ENCODE assay signal across 8 cellular contexts in the genomic region with DNA sequence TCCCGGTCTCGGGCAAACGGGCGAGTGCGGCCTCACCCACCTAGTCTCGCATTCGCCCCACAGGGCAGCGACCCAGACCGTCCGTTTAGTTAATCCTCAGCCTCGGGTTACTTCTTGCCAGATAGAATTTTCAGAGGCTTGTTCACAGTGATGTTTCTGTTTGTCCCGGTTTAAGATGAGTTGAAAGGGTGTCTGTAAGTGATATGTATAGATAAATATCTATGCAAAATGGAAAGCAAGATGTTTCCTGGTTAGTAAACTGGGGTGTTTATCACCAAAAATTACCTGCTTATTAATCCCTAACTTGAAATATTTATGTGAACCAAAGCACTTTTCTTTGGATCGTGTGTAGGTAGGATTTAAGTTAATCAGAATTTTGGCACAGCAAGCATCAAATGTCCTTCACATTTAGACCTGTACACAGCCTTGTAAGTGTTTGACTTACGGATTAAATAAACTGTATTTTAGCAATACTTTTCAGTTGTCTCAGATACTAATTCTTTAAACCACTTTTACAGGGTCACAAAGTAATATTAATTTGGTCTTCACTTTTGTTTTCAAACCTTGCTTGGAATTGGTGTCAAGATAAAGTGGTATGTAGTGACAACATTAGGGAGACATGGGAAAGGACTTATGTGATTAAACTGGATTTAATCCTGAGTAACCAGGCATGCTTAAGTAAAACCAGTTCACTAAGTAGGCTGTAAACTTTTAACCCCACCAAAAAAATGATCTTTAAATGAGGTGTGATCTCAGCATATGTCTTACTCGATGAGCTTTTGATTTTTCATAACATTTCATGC. TPM values are rescaled to one million over a fixed set of nuclear protein-coding genes. Genes with fewer than 3 reads are reported as not detected.
A peak's percentile ranks its signal among the peaks of the same experiment; 100 is the strongest.
DNase-seq lines count a peak whose midpoint lies in the region; ATAC-seq and TF ChIP-seq lines count a peak whose summit lies in the region.

No MANE protein-coding gene starts in this region.

- DNase-seq in SK-N-SH, result no peak
- no peak for DNase-seq in Panc1 (ENCODE audit: low read depth, low spot score)
- DNase-seq in effector memory CD4-positive, alpha-beta T cell, result no peak
- DNase-seq in naive thymus-derived CD4-positive, alpha-beta T cell, result no peak
- DNase-seq in NK-92 (lab: John Stamatoyannopoulos, UW; ENCODE audit: unreplicated experiment), result no peak
- no peak for DNase-seq in HuH-7 (ENCODE audit: low spot score)
- DNase-seq in hepatic stellate cell (ENCODE audit: low spot score), result no peak

- TF ChIP-seq CTCF in SK-N-SH (IDR thresholded peaks at IDR 0.05), result no peak
- TF ChIP-seq CTCF in Panc1 (IDR thresholded peaks at IDR 0.05), result no peak

- H3K9me2 ChIP-seq in SK-N-SH, result no peaks in the 10 kb centered on the region

- peak overlapping the region; percentile 91 to 100 (median 99) for H3K4me3 Mint-ChIP-seq in naive thymus-derived CD4-positive, alpha-beta T cell

- H3K27me3 Mint-ChIP-seq in naive thymus-derived CD4-positive, alpha-beta T cell, result peaks cover 0 to 4% (median 3%) of the 10 kb centered on the region in 5 donors

- H3F3A ChIP-seq in SK-N-SH (replicated peaks; ENCODE audit: insufficient read depth), result peaks cover 5% of the 10 kb centered on the region

- no TSS peak for BruUV-seq in Panc1 (replicated peaks; lab: Mats Ljungman, UMichigan)

- H3K4me1 Mint-ChIP-seq in naive thymus-derived CD4-positive, alpha-beta T cell, result peaks cover 36 to 55% (median 49%) of the 10 kb centered on the region in 7 donors

- no peaks in the 10 kb centered on the region for H3K9me3 ChIP-seq in SK-N-SH
- no peaks in the 10 kb centered on the region for H3K9me3 ChIP-seq in Panc1 (ENCODE audit: control insufficient read depth, insufficient read depth, low read depth, low read length)
- H3K9me3 ChIP-seq in effector memory CD4-positive, alpha-beta T cell (ENCODE audit: control insufficient read depth, low read length), result no peaks in the 10 kb centered on the region
- H3K9me3 ChIP-seq in naive thymus-derived CD4-positive, alpha-beta T cell (ENCODE audit: control insufficient read depth in 2 of 3, low read length in 3 of 3), result no peaks in the 10 kb centered on the region

- ATAC-seq in SK-N-SH treated with all-trans-retinoic acid at 6 μM for 48 hours, result no peak
- no peak for ATAC-seq in Panc1
- ATAC-seq in naive thymus-derived CD4-positive, alpha-beta T cell, result no peak

- in situ Hi-C loops in Panc1 (cut with HindIII; ENCODE audit: low pct_unique_long_range_greater_than_20kb, low sequenced_read_pairs), result no loop called here

- H3K9me3 Mint-ChIP-seq in naive thymus-derived CD4-positive, alpha-beta T cell, result no peaks in the 10 kb centered on the region

- peak overlapping the region; percentile 90 to 98 (median 96) for H3K27ac Mint-ChIP-seq in naive thymus-derived CD4-positive, alpha-beta T cell

- H3K36me3 Mint-ChIP-seq in naive thymus-derived CD4-positive, alpha-beta T cell, result peaks cover 0 to 16% (median 0%) of the 10 kb centered on the region in 5 donors

- H3K36me3 ChIP-seq in SK-N-SH (replicated peaks in 1 of 2; ENCODE audit: control insufficient read depth in 1 of 2, insufficient read depth in 2 of 2, low read length in 1 of 2), result peaks cover 19% of the 10 kb centered on the region in 2 experiments
- peaks cover 2% of the 10 kb centered on the region for H3K36me3 ChIP-seq in Panc1 (ENCODE audit: control insufficient read depth, insufficient read depth, low read length)
- no peaks in the 10 kb centered on the region for H3K36me3 ChIP-seq in effector memory CD4-positive, alpha-beta T cell (ENCODE audit: control insufficient read depth, insufficient read depth, low read length)
- H3K36me3 ChIP-seq in naive thymus-derived CD4-positive, alpha-beta T cell (ENCODE audit: control insufficient read depth in 2 of 3, insufficient read depth in 3 of 3, low read length in 3 of 3), result peaks cover 0 to 9% (median 0%) of the 10 kb centered on the region in 3 experiments

- POLR2A ChIA-PET in SK-N-SH (lab: Yijun Ruan, JAX) (interaction anchor here (1.0 kb wide), 1 partner anchor 470 kb away, joined by 4 read pairs; no protein-coding TSS in a partner anchor), Panc1 (lab: Charles Lee) (no interaction called here)
- POLR2A ChIA-PET in naive thymus-derived CD4-positive, alpha-beta T cell (lab: Charles Lee), result no interaction called here

- H3K4me1 ChIP-seq in SK-N-SH (ENCODE audit: control insufficient read depth in 1 of 2, insufficient read depth in 2 of 2, low read depth in 1 of 2, low read length in 1 of 2) (peaks cover 12 to 33% of the 10 kb centered on the region in 2 experiments; a peak in 3 of 4 replicates), Panc1 (ENCODE audit: control insufficient read depth, insufficient read depth, low read length) (peaks cover 10% of the 10 kb centered on the region)
- H3K4me1 ChIP-seq in effector memory CD4-positive, alpha-beta T cell (ENCODE audit: control insufficient read depth, insufficient read depth, low read length, poor library complexity, severe bottlenecking), result peaks cover 8% of the 10 kb centered on the region
- peaks cover 8 to 14% of the 10 kb centered on the region in 2 donors for H3K4me1 ChIP-seq in naive thymus-derived CD4-positive, alpha-beta T cell (ENCODE audit: control insufficient read depth in 2 of 2, insufficient read depth in 2 of 2, low read length in 2 of 2)

- H3K27ac ChIP-seq in SK-N-SH (ENCODE audit: low read depth in 2 of 2, low read length in 1 of 2), result peak overlapping the region; percentile 95 to 97
- H3K27ac ChIP-seq in Panc1 (ENCODE audit: low read length), result peak overlapping the region; percentile 89
- H3K27ac ChIP-seq in effector memory CD4-positive, alpha-beta T cell (ENCODE audit: insufficient read depth, low read length, poor library complexity, severe bottlenecking), result peak overlapping the region; percentile 77
- H3K27ac ChIP-seq in naive thymus-derived CD4-positive, alpha-beta T cell (ENCODE audit: low read depth, low read length), result peak overlapping the region; percentile 85

- no peak for TF ChIP-seq RAD21 in SK-N-SH (IDR thresholded peaks at IDR 0.05; ENCODE audit: low read length)

- peak overlapping the region; percentile 81 for H3K4me2 ChIP-seq in SK-N-SH

- CTCF ChIA-PET in SK-N-SH (lab: Yijun Ruan, JAX) (no interaction called here), Panc1 (lab: Charles Lee) (no interaction called here)
- CTCF ChIA-PET in naive thymus-derived CD4-positive, alpha-beta T cell (lab: Charles Lee), result no interaction called here

- no peak for TF ChIP-seq EP300 in SK-N-SH (IDR thresholded peaks at IDR 0.05; ENCODE audit: borderline replicate concordance in 1 of 2, low read depth in 1 of 2, low read length in 1 of 2)

- H2AFZ ChIP-seq in SK-N-SH (ENCODE audit: low read depth), result peak overlapping the region; percentile 70; the same call in 1 of the 2 replicates

- H4K20me1 ChIP-seq in SK-N-SH (ENCODE audit: insufficient read depth), result peaks cover 52% of the 10 kb centered on the region

- H3K4me3 ChIP-seq in SK-N-SH (ENCODE audit: low read depth in 2 of 2, low read length in 1 of 2) (peak overlapping the region; percentile 92), Panc1 (ENCODE audit: low read depth in 2 of 2, low read length in 2 of 2) (peak overlapping the region; percentile 73 to 74)
- H3K4me3 ChIP-seq in effector memory CD4-positive, alpha-beta T cell (ENCODE audit: insufficient read depth, low read depth, low read length, poor library complexity, severe bottlenecking), result peak overlapping the region; percentile 94
- H3K4me3 ChIP-seq in naive thymus-derived CD4-positive, alpha-beta T cell (ENCODE audit: low read length), result peak overlapping the region; percentile 86

- H3K9ac ChIP-seq in SK-N-SH, result peak overlapping the region; percentile 98

- H3K27me3 ChIP-seq in SK-N-SH (ENCODE audit: insufficient read depth) (no peaks in the 10 kb centered on the region), Panc1 (ENCODE audit: control insufficient read depth, insufficient read depth, low read length) (no peaks in the 10 kb centered on the region)
- no peaks in the 10 kb centered on the region for H3K27me3 ChIP-seq in effector memory CD4-positive, alpha-beta T cell (replicated peaks; ENCODE audit: control insufficient read depth, insufficient read depth, low read length, poor library complexity, severe bottlenecking)
- H3K27me3 ChIP-seq in naive thymus-derived CD4-positive, alpha-beta T cell (ENCODE audit: control insufficient read depth in 2 of 2, insufficient read depth in 2 of 2, low read length in 2 of 2), result no peaks in the 10 kb centered on the region

- peaks cover 57% of the 10 kb centered on the region for H3K79me2 ChIP-seq in SK-N-SH (ENCODE audit: insufficient read depth)

- intact Hi-C loops in Panc1 (cut with micrococcal nuclease; ENCODE audit: unreplicated experiment), result no loop called here
- intact Hi-C loops in naive thymus-derived CD4-positive, alpha-beta T cell (cut with micrococcal nuclease), result loop anchor here (1.0 to 5.0 kb wide), 13 partner anchors 152 to 1312 kb away; partner anchors contain the start of genes GTF2B (in 2 of the 2), LRRC8C (in 2 of the 2), LRRC8D (in 2 of the 2) and PKN2 (in 1 of the 2)

- WGBS in SK-N-SH (ENCODE audit: low lambda C conversion rate), result 0% methylated on average over 5 of the region's 15 CpGs

TF ChIP-seq in SK-N-SH, 30 proteins besides CTCF, POLR2A, EP300 and RAD21:
- TF ChIP-seq GATA2 (CRISPR knock-in tag; IDR thresholded peaks at IDR 0.05) (peak; percentile 38; the same call in 1 of the 2 replicates), NFIC (IDR thresholded peaks at IDR 0.05; ENCODE audit: borderline replicate concordance) (no peak)

TF ChIP-seq in SK-N-SH treated with all-trans-retinoic acid at 6 μM for 48 hours, 23 proteins besides CTCF, POLR2A, EP300 and RAD21 (continues in another document):
- TF ChIP-seq CSDC2 (CRISPR knock-in tag; IDR thresholded peaks at IDR 0.05), result no peak
- TF ChIP-seq SNAI2 (CRISPR knock-in tag; IDR thresholded peaks at IDR 0.05), result no peak
- TF ChIP-seq TCF4 (CRISPR knock-in tag; IDR thresholded peaks at IDR 0.05; ENCODE audit: borderline replicate concordance), result no peak
- TF ChIP-seq ESRRG (CRISPR knock-in tag; IDR thresholded peaks at IDR 0.05), result no peak
- no peak for TF ChIP-seq ZFP3 (CRISPR knock-in tag; IDR thresholded peaks at IDR 0.05)

RNA-seq across cellular contexts. Expression of gene ZNF326, which starts 0.9 kb away (rescaled TPM):
- polyA plus RNA-seq in SK-N-SH (2012; rRNA removed), result 16.4 and 18.0 TPM in 2 replicates
- polyA plus RNA-seq in SK-N-SH (2012; cell fraction: cytosol; rRNA removed), result 17.5 and 19.3 TPM in 2 replicates
- 16.1 and 24.0 TPM in 2 replicates for polyA plus RNA-seq in SK-N-SH (2012; cell fraction: nucleus; rRNA removed)
- 19.7 TPM for total RNA-seq in Panc1 (2021; ENCODE audit: unreplicated experiment)
- 9.1 TPM for polyA plus RNA-seq in Panc1 (2012; ENCODE audit: insufficient read length)
- total RNA-seq in naive thymus-derived CD4-positive, alpha-beta T cell, result 10 to 100 TPM; 17.3 to 52.5 (median 23.5) TPM
- 1 to 10 TPM; 3.6 to 8.0 TPM for polyA plus RNA-seq in naive thymus-derived CD4-positive, alpha-beta T cell
